Comparison of ENCODE assay signal across 8 cellular contexts in the genomic region with DNA sequence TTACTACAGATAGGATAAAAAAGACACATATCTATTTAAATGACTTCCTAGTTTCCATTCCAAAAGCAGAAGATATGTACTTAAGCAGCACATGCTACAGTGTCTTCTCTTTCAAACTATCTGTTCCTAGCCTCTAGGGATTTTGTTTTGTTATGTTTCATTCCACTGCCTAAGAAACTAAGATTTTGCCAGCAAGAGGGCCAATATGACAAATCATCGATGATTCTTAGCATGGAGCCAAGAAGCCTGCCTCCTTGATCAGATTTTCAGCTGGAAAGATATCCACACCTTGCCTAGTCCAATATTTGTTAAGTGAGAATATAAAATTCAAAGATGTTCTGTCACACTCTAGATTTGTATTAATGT. TPM values are rescaled to one million over a fixed set of nuclear protein-coding genes. Genes with fewer than 3 reads are reported as not detected.
DNase-seq lines count a peak whose midpoint lies in the region; ATAC-seq and TF ChIP-seq lines count a peak whose summit lies in the region.

No MANE protein-coding gene starts in this region.

- no peak for DNase-seq in T-helper 2 cell treated with Interferon-gamma antibody and Interleukin-4, amounts not matched to agents 5 μg/mL and 100 μg/mL, for 36 hours (ENCODE audit: low spot score)
- DNase-seq in T-helper 2 cell (no peak), hepatocyte (ENCODE audit: low spot score) (no peak)
- no peak for DNase-seq in stimulated activated naive B cell treated with anti-CD40 and anti-IgM and Interleukin-4, amounts not matched to agents 10 μg/mL and 1 μg/mL and 100 μg/mL, for 72 hours

- H3K27me3 ChIP-seq in hepatocyte: no peaks in the 10 kb centered on the region

- no peak overlapping the region for H3K4me3 ChIP-seq in hepatocyte

- no peaks in the 10 kb centered on the region for H3K9me2 ChIP-seq in hepatocyte (replicated peaks; ENCODE audit: insufficient read depth)

- peak overlapping the region; percentile 35 for H3K4me3 Mint-ChIP-seq in T-helper 2 cell treated with Interferon-gamma antibody and Interleukin-4, amounts not matched to agents 5 μg/mL and 100 μg/mL, for 36 hours
- H3K4me3 Mint-ChIP-seq in stimulated activated naive B cell treated with anti-CD40 and anti-IgM and Interleukin-4, amounts not matched to agents 10 μg/mL and 1 μg/mL and 100 μg/mL, for 72 hours: peak overlapping the region; percentile 78 to 85

- no peaks in the 10 kb centered on the region for H3K27me3 Mint-ChIP-seq in T-helper 2 cell treated with Interferon-gamma antibody and Interleukin-4, amounts not matched to agents 5 μg/mL and 100 μg/mL, for 36 hours (ENCODE audit: low read depth)
- H3K27me3 Mint-ChIP-seq in stimulated activated naive B cell treated with anti-CD40 and anti-IgM and Interleukin-4, amounts not matched to agents 10 μg/mL and 1 μg/mL and 100 μg/mL, for 72 hours: no peaks in the 10 kb centered on the region

- H3K27ac ChIP-seq in VCaP (peak overlapping the region; percentile 100), hepatocyte (peak overlapping the region; percentile 98)

- H3K4me1 ChIP-seq in hepatocyte (ENCODE audit: insufficient read depth): peaks cover 82% of the 10 kb centered on the region

- peaks cover 98% of the 10 kb centered on the region for H3K79me2 ChIP-seq in hepatocyte

- no peaks in the 10 kb centered on the region for H3K9me3 Mint-ChIP-seq in T-helper 2 cell treated with Interferon-gamma antibody and Interleukin-4, amounts not matched to agents 5 μg/mL and 100 μg/mL, for 36 hours
- H3K9me3 Mint-ChIP-seq in stimulated activated naive B cell treated with anti-CD40 and anti-IgM and Interleukin-4, amounts not matched to agents 10 μg/mL and 1 μg/mL and 100 μg/mL, for 72 hours: peaks cover 0 to 2% of the 10 kb centered on the region in 2 donors

- H3K4me1 Mint-ChIP-seq in T-helper 2 cell treated with Interferon-gamma antibody and Interleukin-4, amounts not matched to agents 5 μg/mL and 100 μg/mL, for 36 hours (ENCODE audit: low read depth): peaks cover 70% of the 10 kb centered on the region
- peaks cover 64 to 88% of the 10 kb centered on the region in 2 donors for H3K4me1 Mint-ChIP-seq in stimulated activated naive B cell treated with anti-CD40 and anti-IgM and Interleukin-4, amounts not matched to agents 10 μg/mL and 1 μg/mL and 100 μg/mL, for 72 hours

- no peaks in the 10 kb centered on the region for H3K9me3 ChIP-seq in hepatocyte (ENCODE audit: low read depth)

- 69% methylated on average over 1 of the region's 1 CpG for WGBS in hepatocyte (ENCODE audit: low lambda C conversion rate, missing lambda C conversion rate)

- no peak for TF ChIP-seq CTCF in VCaP (conservative IDR thresholded peaks at IDR 0.05)
- no peak for TF ChIP-seq CTCF in hepatocyte (IDR thresholded peaks at IDR 0.05; ENCODE audit: poor library complexity)

- no peaks in the 10 kb centered on the region for H3K36me3 ChIP-seq in hepatocyte (replicated peaks; ENCODE audit: insufficient read depth, low read depth)

- peak overlapping the region; percentile 66 for H3K27ac Mint-ChIP-seq in T-helper 2 cell treated with Interferon-gamma antibody and Interleukin-4, amounts not matched to agents 5 μg/mL and 100 μg/mL, for 36 hours
- peak overlapping the region; percentile 99 for H3K27ac Mint-ChIP-seq in stimulated activated naive B cell treated with anti-CD40 and anti-IgM and Interleukin-4, amounts not matched to agents 10 μg/mL and 1 μg/mL and 100 μg/mL, for 72 hours

- no peak for ATAC-seq in stimulated activated naive B cell treated with anti-CD40 and anti-IgM and Interleukin-4, amounts not matched to agents 10 μg/mL and 1 μg/mL and 100 μg/mL, for 72 hours (replicated peaks)
- no peak for ATAC-seq in GM19023 (IDR thresholded peaks at IDR 0.05; ENCODE audit: unreplicated experiment)
- no peak for ATAC-seq in HG03342 (IDR thresholded peaks at IDR 0.05; ENCODE audit: unreplicated experiment)
- no peak for ATAC-seq in HG03280 (IDR thresholded peaks at IDR 0.05; ENCODE audit: unreplicated experiment)

- no peak overlapping the region for H2AFZ ChIP-seq in hepatocyte

- H4K20me1 ChIP-seq in hepatocyte (ENCODE audit: insufficient read depth, poor library complexity, severe bottlenecking): peaks cover 80% of the 10 kb centered on the region

- H3K36me3 Mint-ChIP-seq in T-helper 2 cell treated with Interferon-gamma antibody and Interleukin-4, amounts not matched to agents 5 μg/mL and 100 μg/mL, for 36 hours (ENCODE audit: low read depth): peaks cover 64% of the 10 kb centered on the region
- H3K36me3 Mint-ChIP-seq in stimulated activated naive B cell treated with anti-CD40 and anti-IgM and Interleukin-4, amounts not matched to agents 10 μg/mL and 1 μg/mL and 100 μg/mL, for 72 hours: peaks cover 60 to 84% of the 10 kb centered on the region in 2 donors

- peak overlapping the region; percentile 84 for H3K4me2 ChIP-seq in hepatocyte

RNA-seq across cellular contexts. Expression of gene SNX5, which starts 7.0 kb away (rescaled TPM):
- total RNA-seq in hepatocyte: 154 and 190 TPM in 2 replicates
- polyA plus RNA-seq in hepatocyte: 74.9 and 76.0 TPM in 2 replicates

RNA-seq across cellular contexts. Expression of gene MGME1, which starts 7.2 kb away (rescaled TPM):
- 12.7 and 15.7 TPM in 2 replicates for total RNA-seq in hepatocyte
- polyA plus RNA-seq in hepatocyte: 17.9 and 18.3 TPM in 2 replicates
